Comparison of ENCODE assay signal across 11 cellular contexts in the genomic region with DNA sequence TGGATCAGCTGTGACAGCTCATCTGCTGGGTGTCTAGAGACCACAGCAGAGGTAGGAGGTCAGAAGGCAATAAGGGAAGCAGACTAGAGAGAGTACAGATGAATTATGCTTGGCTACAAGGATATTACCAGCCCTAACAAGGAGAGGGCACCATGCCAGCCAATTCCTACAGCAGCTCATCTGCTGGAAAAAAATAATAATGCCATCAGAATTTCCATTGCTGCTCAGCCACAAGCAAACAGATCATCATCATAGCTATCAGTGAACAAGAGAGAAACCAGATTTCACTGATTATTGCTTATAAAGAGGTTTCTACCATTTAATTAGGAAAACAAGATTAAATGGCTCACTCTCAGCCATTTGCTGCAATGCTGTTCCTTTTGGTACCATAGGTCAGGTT.
DNase-seq lines count a peak whose midpoint lies in the region; ATAC-seq and TF ChIP-seq lines count a peak whose summit lies in the region.
"Had no signal": no experiment of that assay in that cellular context is flagged by ENCODE, and none has a peak within 500 bp of the region (broad histone marks: within the 10 kb centered on the region; RNA-seq: fewer than 3 reads in every experiment).

No MANE protein-coding gene starts in this region.

- H3K9me3 ChIP-seq in breast epithelium (no peaks in the 10 kb centered on the region), tibial artery (no peaks in the 10 kb centered on the region)

- H3K27me3 Mint-ChIP-seq in stimulated activated naive CD8-positive, alpha-beta T cell treated with anti-CD3 and anti-CD28 coated beads, Interleukin-15, Interleukin-2, amounts not matched to agents 100 ng/mL and 50 ng/mL, for 24 hours = no peaks in the 10 kb centered on the region
- H3K27me3 Mint-ChIP-seq in stimulated activated naive CD8-positive, alpha-beta T cell treated with anti-CD3 and anti-CD28 coated beads, Interleukin-15, amount 100 ng/mL, for 72 hours = peaks cover 8% of the 10 kb centered on the region

- H3K27ac ChIP-seq in breast epithelium (peak overlapping the region; percentile 29 to 46), tibial artery (no peak overlapping the region)

- no peaks in the 10 kb centered on the region for H3K27me3 ChIP-seq in breast epithelium
- no peaks in the 10 kb centered on the region for H3K27me3 ChIP-seq in tibial artery

- H3K36me3 ChIP-seq in breast epithelium (no peaks in the 10 kb centered on the region), tibial artery (peaks cover 0 to 3% (median 0%) of the 10 kb centered on the region in 3 donors)

- ATAC-seq in stimulated activated naive CD8-positive, alpha-beta T cell treated with anti-CD3 and anti-CD28 coated beads, Interleukin-15, amount 100 ng/mL, for 72 hours = no peak

- TF ChIP-seq CTCF in breast epithelium (IDR thresholded peaks at IDR 0.05) (no peak), tibial artery (IDR thresholded peaks at IDR 0.05) (no peak)

- intact Hi-C loops in breast epithelium (cut with DNase I; ENCODE audit: low total_unique reads) (no loop called here), tibial artery (cut with DNase I; ENCODE audit: low total_unique reads) (no loop called here)

- no peak for DNase-seq in stimulated activated naive CD8-positive, alpha-beta T cell treated with anti-CD3 and anti-CD28 coated beads, Interleukin-15, amount 100 ng/mL, for 72 hours
- peak in 1 of 2 donors; percentile 42 for DNase-seq in breast epithelium (ENCODE audit: low spot score in 2 of 2)
- DNase-seq in mesenteric fat pad (ENCODE audit: low spot score) = peak; percentile 22
- DNase-seq in retina = no peak
- DNase-seq in NCI-H2081 treated with DMSO at 0.1 percent for 48 hours (lab: John Stamatoyannopoulos, UW) = no peak
- DNase-seq in tibial artery = no peak
- no peak for DNase-seq in activated CD4-positive, CD25-positive, alpha-beta regulatory T cell treated with anti-CD3 and anti-CD28 coated beads, Interleukin-2, amount 50 U/mL, for 72 hours
- DNase-seq: activated gamma-delta T cell treated with Interleukin-2 at 50 U/mL for 16 hours, NCI-H510A treated with DMSO at 0.1 percent for 48 hours had no signal

- peaks cover 15% of the 10 kb centered on the region for H3K4me1 Mint-ChIP-seq in stimulated activated naive CD8-positive, alpha-beta T cell treated with anti-CD3 and anti-CD28 coated beads, Interleukin-15, Interleukin-2, amounts not matched to agents 100 ng/mL and 50 ng/mL, for 24 hours (ENCODE audit: low read depth)
- peaks cover 22% of the 10 kb centered on the region for H3K4me1 Mint-ChIP-seq in stimulated activated naive CD8-positive, alpha-beta T cell treated with anti-CD3 and anti-CD28 coated beads, Interleukin-15, amount 100 ng/mL, for 72 hours

- H3K4me3 ChIP-seq in breast epithelium (no peak overlapping the region), tibial artery (no peak overlapping the region)
- H3K4me3 ChIP-seq: GM12878 had no signal

- H3K27ac Mint-ChIP-seq in stimulated activated naive CD8-positive, alpha-beta T cell treated with anti-CD3 and anti-CD28 coated beads, Interleukin-15, Interleukin-2, amounts not matched to agents 100 ng/mL and 50 ng/mL, for 24 hours = peak overlapping the region; percentile 36
- no peak overlapping the region for H3K27ac Mint-ChIP-seq in stimulated activated naive CD8-positive, alpha-beta T cell treated with anti-CD3 and anti-CD28 coated beads, Interleukin-15, amount 100 ng/mL, for 72 hours

- TF ChIP-seq POLR2A in breast epithelium (IDR thresholded peaks at IDR 0.05) = no peak

- no peaks in the 10 kb centered on the region for H3K9me3 Mint-ChIP-seq in stimulated activated naive CD8-positive, alpha-beta T cell treated with anti-CD3 and anti-CD28 coated beads, Interleukin-15, Interleukin-2, amounts not matched to agents 100 ng/mL and 50 ng/mL, for 24 hours
- no peaks in the 10 kb centered on the region for H3K9me3 Mint-ChIP-seq in stimulated activated naive CD8-positive, alpha-beta T cell treated with anti-CD3 and anti-CD28 coated beads, Interleukin-15, amount 100 ng/mL, for 72 hours

- no peaks in the 10 kb centered on the region for H3K36me3 Mint-ChIP-seq in stimulated activated naive CD8-positive, alpha-beta T cell treated with anti-CD3 and anti-CD28 coated beads, Interleukin-15, Interleukin-2, amounts not matched to agents 100 ng/mL and 50 ng/mL, for 24 hours (ENCODE audit: low read depth)

- H3K4me1 ChIP-seq in breast epithelium = peaks cover 0 to 7% of the 10 kb centered on the region in 2 donors
- peaks cover 0 to 5% (median 5%) of the 10 kb centered on the region in 4 donors for H3K4me1 ChIP-seq in tibial artery

- H3K4me3 Mint-ChIP-seq in stimulated activated naive CD8-positive, alpha-beta T cell treated with anti-CD3 and anti-CD28 coated beads, Interleukin-15, Interleukin-2, amounts not matched to agents 100 ng/mL and 50 ng/mL, for 24 hours = no peak overlapping the region
- no peak overlapping the region for H3K4me3 Mint-ChIP-seq in stimulated activated naive CD8-positive, alpha-beta T cell treated with anti-CD3 and anti-CD28 coated beads, Interleukin-15, amount 100 ng/mL, for 72 hours

Comparison
In these comparisons a context has a peak if more than half of its experiments do, and no peak if none do; other contexts are left out.
1. H3K27ac ChIP-seq: peak in breast epithelium (2 of 2); none in tibial artery (0 of 2).